In the genomic region with DNA sequence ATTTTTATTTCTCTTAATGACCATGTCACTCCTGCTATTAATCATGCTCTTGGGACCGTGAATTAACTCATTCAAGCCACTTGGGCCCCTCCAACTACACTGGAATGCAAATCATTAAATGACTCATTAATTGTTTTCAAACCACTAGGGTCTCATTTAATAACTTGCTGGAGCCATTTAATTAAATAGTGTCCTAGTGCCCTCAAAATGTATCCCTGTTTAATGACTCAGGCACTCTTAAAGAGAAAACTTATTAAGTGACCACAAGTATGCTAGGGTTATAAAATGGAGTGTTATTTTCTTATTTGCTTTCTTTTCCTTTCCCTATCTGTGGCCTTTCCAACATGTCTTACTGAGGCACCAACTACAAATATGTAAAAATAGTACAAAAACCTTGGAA, we compare ENCODE assay signal across 18 cellular contexts.
DNase-seq lines count a peak whose midpoint lies in the region; ATAC-seq, FAIRE-seq and TF ChIP-seq lines count a peak whose summit lies in the region.
"Had no signal": no experiment of that assay in that cellular context is flagged by ENCODE, and none has a peak within 500 bp of the region (broad histone marks: within the 10 kb centered on the region; RNA-seq: fewer than 3 reads in every experiment).

No MANE protein-coding gene starts in this region.

- H2BK120ac ChIP-seq in mesendoderm (ENCODE audit: low read depth, low read length), result no peak overlapping the region

- no CpG with 5 or more reads among the region's 1 CpG for WGBS in mesendoderm (ENCODE audit: extremely low coverage, insufficient coverage, low lambda C conversion rate)

- H2AFZ ChIP-seq in astrocyte (ENCODE audit: low read depth, low read length), result no peak overlapping the region

- H4K5ac ChIP-seq in mesendoderm (ENCODE audit: low read length), result no peak overlapping the region

- H3K36me3 Mint-ChIP-seq in astrocyte (ENCODE audit: low read depth, unreplicated experiment), result no peaks in the 10 kb centered on the region

- peak; percentile 3 for DNase-seq in H4 (ENCODE audit: low spot score)
- peak; percentile 62 for DNase-seq in astrocyte (ENCODE audit: low read depth)
- peak; percentile 70 for DNase-seq in kidney tubule cell (ENCODE audit: low spot score)
- DNase-seq in retinal pigment epithelial cell (ENCODE audit: low read depth), result peak; percentile 72
- DNase-seq in KG1 (lab: John Stamatoyannopoulos, UW), result no peak
- DNase-seq in mesendoderm, result no peak
- DNase-seq: C1 segment of cervical spinal cord, DMS153, IMR-90, NCI-H1048, NCI-H187, NCI-H2171 treated with DMSO at 0.1 percent for 48 hours, NCI-H510A, NCI-H82, Peyer's patch, SHP77 treated with DMSO at 0.1 percent for 48 hours had no signal

- no peak overlapping the region for H3K9ac ChIP-seq in astrocyte (ENCODE audit: low read length)
- no peak overlapping the region for H3K9ac ChIP-seq in mesendoderm (ENCODE audit: low read length)

- H3K4me1 Mint-ChIP-seq in astrocyte (ENCODE audit: low read depth, unreplicated experiment), result peaks cover 28% of the 10 kb centered on the region

- H4K20me1 ChIP-seq in astrocyte (ENCODE audit: insufficient read depth, low read length), result no peaks in the 10 kb centered on the region

- H3K36me3 ChIP-seq in astrocyte (ENCODE audit: insufficient read depth, low read length) (no peaks in the 10 kb centered on the region), mesendoderm (ENCODE audit: control insufficient read depth, insufficient read depth, low read length) (no peaks in the 10 kb centered on the region)
- H3K36me3 ChIP-seq: Peyer's patch had no signal

- H3K79me1 ChIP-seq in mesendoderm (ENCODE audit: low read length), result peaks cover 3% of the 10 kb centered on the region

- H3K9me3 ChIP-seq in astrocyte (ENCODE audit: insufficient read depth, low read depth, low read length), result no peaks in the 10 kb centered on the region
- H3K9me3 ChIP-seq: Peyer's patch had no signal

- H2BK5ac ChIP-seq in mesendoderm (ENCODE audit: low read length), result no peak overlapping the region

- FAIRE-seq in astrocyte (lab: Jason Lieb, UNC), result no peak
- FAIRE-seq: H54 had no signal

- H3K4me2 ChIP-seq in astrocyte (ENCODE audit: low read length) (no peak overlapping the region), mesendoderm (ENCODE audit: low read length) (no peak overlapping the region)

- H3K23ac ChIP-seq in mesendoderm (ENCODE audit: low read length), result no peak overlapping the region

- H3K27ac Mint-ChIP-seq in astrocyte (ENCODE audit: unreplicated experiment), result peak overlapping the region; percentile 53

- no peak for ATAC-seq in GM18858 (IDR thresholded peaks at IDR 0.05; ENCODE audit: unreplicated experiment)

- H2AK5ac ChIP-seq in mesendoderm (ENCODE audit: low read length), result no peak overlapping the region

- H3K27me3 ChIP-seq in astrocyte (ENCODE audit: insufficient read depth, low read length) (no peaks in the 10 kb centered on the region), mesendoderm (ENCODE audit: insufficient read depth, low read length, poor library complexity) (no peaks in the 10 kb centered on the region)
- H3K27me3 ChIP-seq: Peyer's patch had no signal

- H3K4me3 Mint-ChIP-seq in astrocyte (ENCODE audit: unreplicated experiment), result no peak overlapping the region

- H3K27ac ChIP-seq in astrocyte (ENCODE audit: low read depth, low read length) (no peak overlapping the region), mesendoderm (ENCODE audit: low read depth, low read length) (no peak overlapping the region)
- H3K27ac ChIP-seq: Peyer's patch had no signal

- no peak overlapping the region for H2BK15ac ChIP-seq in mesendoderm (replicated peaks; ENCODE audit: low read depth)

- no peaks in the 10 kb centered on the region for H3K27me3 Mint-ChIP-seq in astrocyte (ENCODE audit: low read depth, unreplicated experiment)

- H3K4ac ChIP-seq in mesendoderm (ENCODE audit: low read depth, low read length), result no peak overlapping the region

- no peak overlapping the region for H4K8ac ChIP-seq in mesendoderm (ENCODE audit: low read depth, low read length)

- H3K4me1 ChIP-seq in astrocyte (ENCODE audit: insufficient read depth, low read length), result no peaks in the 10 kb centered on the region
- H3K4me1 ChIP-seq in mesendoderm (ENCODE audit: control insufficient read depth, low read depth, low read length), result no peaks in the 10 kb centered on the region

- H3K56ac ChIP-seq in mesendoderm (ENCODE audit: low read length), result no peak overlapping the region

- no peaks in the 10 kb centered on the region for H3K79me2 ChIP-seq in astrocyte (ENCODE audit: insufficient read depth, low read length)
- H3K79me2 ChIP-seq in mesendoderm (ENCODE audit: control insufficient read depth, insufficient read depth, low read length), result peaks cover 7% of the 10 kb centered on the region

- H3K18ac ChIP-seq in mesendoderm (ENCODE audit: low read length), result no peak overlapping the region

- H3K4me3 ChIP-seq in astrocyte (ENCODE audit: insufficient read depth, low read depth, low read length) (no peak overlapping the region), retinal pigment epithelial cell (ENCODE audit: low read length) (no peak overlapping the region), mesendoderm (ENCODE audit: low read length) (no peak overlapping the region)
- H3K4me3 ChIP-seq: Peyer's patch had no signal

- H3K9me3 Mint-ChIP-seq in astrocyte (ENCODE audit: unreplicated experiment), result no peaks in the 10 kb centered on the region

- TF ChIP-seq CTCF in astrocyte (IDR thresholded peaks at IDR 0.05; ENCODE audit: insufficient read depth, low read depth, low read length) (no peak), retinal pigment epithelial cell (conservative IDR thresholded peaks at IDR 0.05; ENCODE audit: low read depth, low read length) (no peak)

Comparison
In these comparisons a context has a peak if more than half of its experiments do, and no peak if none do; other contexts are left out.
1. DNase-seq: peak in H4 (single experiment), astrocyte (single experiment), kidney tubule cell (single experiment) and retinal pigment epithelial cell (single experiment); none in KG1 (single experiment) and mesendoderm (single experiment).